3 cellular contexts compared by ENCODE assay signal in genomic region chr7:133314084-133314483, GRCh38.
"Had no signal": no experiment of that assay in that cellular context is flagged by ENCODE, and none has a peak within 500 bp of the region (broad histone marks: within the 10 kb centered on the region; RNA-seq: fewer than 3 reads in every experiment).

No MANE protein-coding gene starts in this region.

- DNase-seq: GDM1, GF-D8 had no signal

- ATAC-seq: GM12878 had no signal
